8 cellular contexts compared by ENCODE assay signal in the genomic region with DNA sequence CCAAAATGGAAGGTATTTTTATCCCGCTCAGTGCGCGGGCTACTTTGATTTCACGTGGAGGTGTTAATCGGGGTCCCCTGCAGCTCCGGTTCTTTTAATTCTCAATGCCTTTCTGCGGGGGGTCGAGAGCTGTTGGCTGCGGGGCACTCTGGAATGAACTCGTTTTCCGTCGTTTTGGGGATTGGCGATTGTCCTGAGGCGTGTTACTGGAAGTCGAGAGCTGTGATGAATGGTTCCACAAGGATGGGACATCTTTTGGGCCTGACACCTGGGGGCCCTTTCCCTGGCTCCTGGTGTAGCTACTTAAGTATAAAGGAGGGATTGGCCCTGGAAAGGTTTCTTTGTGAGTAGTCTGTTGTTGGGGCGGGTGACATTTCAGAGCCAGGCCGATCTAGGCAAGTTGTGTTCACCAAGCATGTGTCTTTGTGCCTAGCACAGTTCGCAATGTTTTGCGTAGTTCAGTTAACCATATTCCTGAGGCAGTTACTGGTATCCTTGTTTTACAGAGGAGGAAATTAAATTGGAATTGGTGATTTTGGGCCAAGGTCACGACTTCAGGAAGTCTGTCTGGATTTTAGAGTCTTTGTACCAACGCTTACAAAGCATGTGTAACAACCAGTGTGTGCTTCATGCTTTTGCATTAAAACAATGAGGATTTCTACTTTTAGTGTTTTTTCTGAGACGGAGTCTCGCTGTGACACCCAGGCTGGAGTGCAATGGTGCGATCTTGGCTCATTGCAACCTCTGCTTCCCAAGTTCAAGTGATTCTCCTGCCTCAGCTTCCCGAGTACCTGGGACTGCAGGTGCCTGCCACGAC.
A peak's percentile ranks its signal among the peaks of the same experiment; 100 is the strongest.
DNase-seq lines count a peak whose midpoint lies in the region; ATAC-seq and TF ChIP-seq lines count a peak whose summit lies in the region.

No MANE protein-coding gene starts in this region.

- intact Hi-C loops in tibial artery (cut with DNase I; ENCODE audit: low total_unique reads), result no loop called here

- H3K27ac ChIP-seq in tibial artery, result peak overlapping the region; percentile 83 to 84

- H3K4me1 Mint-ChIP-seq in activated T-cell treated with anti-CD3 and anti-CD28 coated beads, Interleukin-2, amount 50 U/mL, for 24 hours (ENCODE audit: low read depth), result peaks cover 45% of the 10 kb centered on the region
- H3K4me1 Mint-ChIP-seq in activated naive CD4-positive, alpha-beta T cell treated with anti-CD3 and anti-CD28 coated beads, Interleukin-2, amount 50 U/mL, for 24 hours, result peaks cover 32% of the 10 kb centered on the region

- H3K4me3 Mint-ChIP-seq in activated T-cell treated with anti-CD3 and anti-CD28 coated beads, Interleukin-2, amount 50 U/mL, for 24 hours, result peak overlapping the region; percentile 97
- H3K4me3 Mint-ChIP-seq in activated naive CD4-positive, alpha-beta T cell treated with anti-CD3 and anti-CD28 coated beads, Interleukin-2, amount 50 U/mL, for 24 hours, result peak overlapping the region; percentile 94

- peak overlapping the region; percentile 99 for H3K27ac Mint-ChIP-seq in activated T-cell treated with anti-CD3 and anti-CD28 coated beads, Interleukin-2, amount 50 U/mL, for 24 hours
- H3K27ac Mint-ChIP-seq in activated naive CD4-positive, alpha-beta T cell treated with anti-CD3 and anti-CD28 coated beads, Interleukin-2, amount 50 U/mL, for 24 hours, result peak overlapping the region; percentile 99

- H3K9me3 Mint-ChIP-seq in activated T-cell treated with anti-CD3 and anti-CD28 coated beads, Interleukin-2, amount 50 U/mL, for 24 hours, result no peaks in the 10 kb centered on the region
- no peaks in the 10 kb centered on the region for H3K9me3 Mint-ChIP-seq in activated naive CD4-positive, alpha-beta T cell treated with anti-CD3 and anti-CD28 coated beads, Interleukin-2, amount 50 U/mL, for 24 hours

- no peaks in the 10 kb centered on the region for H3K27me3 ChIP-seq in tibial artery

- H3K27me3 Mint-ChIP-seq in activated T-cell treated with anti-CD3 and anti-CD28 coated beads, Interleukin-2, amount 50 U/mL, for 24 hours, result peaks cover 4% of the 10 kb centered on the region
- no peaks in the 10 kb centered on the region for H3K27me3 Mint-ChIP-seq in activated naive CD4-positive, alpha-beta T cell treated with anti-CD3 and anti-CD28 coated beads, Interleukin-2, amount 50 U/mL, for 24 hours

- TF ChIP-seq CTCF in tibial artery (IDR thresholded peaks at IDR 0.05), result no peak

- ATAC-seq in activated CD4-positive, CD25-positive, alpha-beta regulatory T cell treated with anti-CD3 and anti-CD28 coated beads, Interleukin-2, amount 50 U/mL, for 24 hours, result no peak

- H3K4me1 ChIP-seq in tibial artery, result peaks cover 0 to 29% (median 26%) of the 10 kb centered on the region in 4 donors

- DNase-seq in activated T-cell treated with anti-CD3 and anti-CD28 coated beads, Interleukin-2, amount 50 U/mL, for 24 hours, result peak; percentile 75
- DNase-seq in activated T-cell treated with anti-CD3 and anti-CD28 coated beads, Interleukin-2, amount 50 U/mL, for 1 hour, result no peak
- DNase-seq in kidney tubule cell (ENCODE audit: low spot score), result peak; percentile 36
- DNase-seq in tibial artery, result no peak
- DNase-seq in NCI-H524 (lab: John Stamatoyannopoulos, UW), result no peak
- DNase-seq in stimulated activated CD4-positive, alpha-beta T cell treated with anti-CD3 and anti-CD28 coated beads, Interleukin-12 subunit alpha, Interleukin-12 subunit beta, amount 100 ng/mL, for 4 hours, result no peak

- peaks cover 32 to 49% (median 41%) of the 10 kb centered on the region in 3 donors for H3K36me3 ChIP-seq in tibial artery

- no peaks in the 10 kb centered on the region for H3K9me3 ChIP-seq in tibial artery

- peak overlapping the region; percentile 80 to 89 for H3K4me3 ChIP-seq in tibial artery

- H3K36me3 Mint-ChIP-seq in activated T-cell treated with anti-CD3 and anti-CD28 coated beads, Interleukin-2, amount 50 U/mL, for 24 hours (ENCODE audit: low read depth), result peaks cover 89% of the 10 kb centered on the region
- H3K36me3 Mint-ChIP-seq in activated naive CD4-positive, alpha-beta T cell treated with anti-CD3 and anti-CD28 coated beads, Interleukin-2, amount 50 U/mL, for 24 hours, result peaks cover 41% of the 10 kb centered on the region

Comparison
In these comparisons a context has a peak if more than half of its experiments do, and no peak if none do; other contexts are left out.
1. DNase-seq: peak in activated T-cell treated with anti-CD3 and anti-CD28 coated beads, Interleukin-2, amount 50 U/mL, for 24 hours (single experiment) and kidney tubule cell (single experiment); none in activated T-cell treated with anti-CD3 and anti-CD28 coated beads, Interleukin-2, amount 50 U/mL, for 1 hour (single experiment), tibial artery (0 of 2), NCI-H524 (0 of 2) and stimulated activated CD4-positive, alpha-beta T cell treated with anti-CD3 and anti-CD28 coated beads, Interleukin-12 subunit alpha, Interleukin-12 subunit beta, amount 100 ng/mL, for 4 hours (single experiment).